ENCODE assay signal across 1 cellular context in genomic region chr1:42657981-42658879, GRCh38.
TF ChIP-seq lines count a peak whose summit lies in the region.

PPIH (plus strand) TSS chr1:42658423; CDS start chr1:42658447, 24 bp downstream.

TF ChIP-seq in SK-N-SH, 30 proteins besides CTCF, POLR2A, EP300 and RAD21 (continued from another document):
- no peak for TF ChIP-seq IRF3 (IDR thresholded peaks at IDR 0.05; ENCODE audit: low read depth, low read length)
- TF ChIP-seq NFIC (IDR thresholded peaks at IDR 0.05; ENCODE audit: borderline replicate concordance), result 0 out of 2 replicates have a peak, but pooled peaks have one; percentile 4
- TF ChIP-seq ZBTB33 (IDR thresholded peaks at IDR 0.05; ENCODE audit: borderline replicate concordance, low read depth), result no peak
